8 cellular contexts compared by ENCODE assay signal in genomic region chrX:23742174-23742692, GRCh38. TPM values are rescaled to one million over a fixed set of nuclear protein-coding genes. Genes with fewer than 3 reads are reported as not detected.
A peak's percentile ranks its signal among the peaks of the same experiment; 100 is the strongest.
DNase-seq lines count a peak whose midpoint lies in the region; ATAC-seq and TF ChIP-seq lines count a peak whose summit lies in the region.

No MANE protein-coding gene starts in this region.

- in situ Hi-C loops in T47D (cut with HindIII; ENCODE audit: low pct_unique_long_range_greater_than_20kb, low sequenced_read_pairs) = no loop called here

- H3K27ac ChIP-seq in CD4-positive, alpha-beta memory T cell (ENCODE audit: low read depth, low read length) = peak overlapping the region; percentile 58
- H3K27ac ChIP-seq in smooth muscle cell (ENCODE audit: low read depth) = peak overlapping the region; percentile 90

- H3K9me3 Mint-ChIP-seq in CD4-positive, alpha-beta memory T cell = no peaks in the 10 kb centered on the region
- no peaks in the 10 kb centered on the region for H3K9me3 Mint-ChIP-seq in immature natural killer cell

- peaks cover 44% of the 10 kb centered on the region for H3K79me2 ChIP-seq in smooth muscle cell (ENCODE audit: low read depth)

- no peaks in the 10 kb centered on the region for H3K9me3 ChIP-seq in CD4-positive, alpha-beta memory T cell (ENCODE audit: control insufficient read depth in 1 of 2, low read length in 2 of 2)
- H3K9me3 ChIP-seq in smooth muscle cell (replicated peaks; ENCODE audit: low read depth) = no peaks in the 10 kb centered on the region

- H3K4me2 ChIP-seq in smooth muscle cell = peak overlapping the region; percentile 87

- H3K27ac Mint-ChIP-seq in CD4-positive, alpha-beta memory T cell = peak overlapping the region; percentile 64 to 94 (median 91)
- H3K27ac Mint-ChIP-seq in immature natural killer cell = peak overlapping the region; percentile 7 to 87 (median 76)

- peak in 4 of 5 donors; percentile 22 to 43 (median 26) for DNase-seq in CD4-positive, alpha-beta memory T cell
- DNase-seq in H7 (peak; percentile 36), RKO (ENCODE audit: low spot score) (peak; percentile 84), T47D (ENCODE audit: low read depth in 1 of 2, low spot score in 1 of 2) (peak; percentile 60 to 79), immature natural killer cell (peak in 1 of 3 donors; percentile 3), smooth muscle cell (lab: John Stamatoyannopoulos, UW; ENCODE audit: unreplicated experiment) (peak; percentile 3), NCI-H2081 treated with DMSO at 0.1 percent for 48 hours (lab: John Stamatoyannopoulos, UW) (no peak)

- no peaks in the 10 kb centered on the region for H3K36me3 Mint-ChIP-seq in CD4-positive, alpha-beta memory T cell
- H3K36me3 Mint-ChIP-seq in immature natural killer cell = no peaks in the 10 kb centered on the region

- intact Hi-C loops in CD4-positive, alpha-beta memory T cell (cut with micrococcal nuclease) = loop anchor here (5.0 kb wide), 1 partner anchor 75 kb away; the partner anchor contains the start of gene PRDX4

- H3K4me3 Mint-ChIP-seq in CD4-positive, alpha-beta memory T cell = peak overlapping the region; percentile 87 to 94 (median 90)
- peak overlapping the region; percentile 86 to 94 (median 90) for H3K4me3 Mint-ChIP-seq in immature natural killer cell

- peaks cover 17% of the 10 kb centered on the region for H4K20me1 ChIP-seq in smooth muscle cell (ENCODE audit: low read depth)

- H2AFZ ChIP-seq in smooth muscle cell (ENCODE audit: low read depth) = no peak overlapping the region

- no peaks in the 10 kb centered on the region for H3K36me3 ChIP-seq in CD4-positive, alpha-beta memory T cell (ENCODE audit: insufficient read depth, low read length)
- H3K36me3 ChIP-seq in H7 (replicated peaks; ENCODE audit: control insufficient read depth, insufficient read depth, low read length) (no peaks in the 10 kb centered on the region), smooth muscle cell (ENCODE audit: low read depth) (no peaks in the 10 kb centered on the region)

- H3K27me3 Mint-ChIP-seq in CD4-positive, alpha-beta memory T cell = no peaks in the 10 kb centered on the region
- peaks cover 4 to 8% (median 8%) of the 10 kb centered on the region in 3 donors for H3K27me3 Mint-ChIP-seq in immature natural killer cell (ENCODE audit: low read depth in 3 of 3)

- no peaks in the 10 kb centered on the region for H3K27me3 ChIP-seq in CD4-positive, alpha-beta memory T cell (ENCODE audit: insufficient read depth, low read length)
- no peaks in the 10 kb centered on the region for H3K27me3 ChIP-seq in H7 (ENCODE audit: control insufficient read depth, insufficient read depth, low read length)
- H3K27me3 ChIP-seq in smooth muscle cell (ENCODE audit: low read depth) = no peaks in the 10 kb centered on the region

- TF ChIP-seq CTCF in smooth muscle cell (IDR thresholded peaks at IDR 0.05; ENCODE audit: borderline replicate concordance, insufficient read depth, poor library complexity, severe bottlenecking) = peak; percentile 5

- peak overlapping the region; percentile 45 to 77 for H3K4me3 ChIP-seq in CD4-positive, alpha-beta memory T cell (ENCODE audit: low read length in 2 of 2)
- peak overlapping the region; percentile 72 for H3K4me3 ChIP-seq in H7 (ENCODE audit: insufficient read depth, low read depth, low read length)
- peak overlapping the region; percentile 61 for H3K4me3 ChIP-seq in smooth muscle cell

- POLR2A ChIA-PET in CD4-positive, alpha-beta memory T cell (lab: Charles Lee; ENCODE audit: partially characterized antibody) = interaction anchor here (1.0 to 5.0 kb wide), 7 partner anchors 9 to 165 kb away, joined by 3 to 63 read pairs (median 5); partner anchors contain the start of genes APOO, CXorf58, PRDX4 and SAT1

- peaks cover 35% of the 10 kb centered on the region for H3K4me1 ChIP-seq in CD4-positive, alpha-beta memory T cell (ENCODE audit: insufficient read depth, low read length)
- H3K4me1 ChIP-seq in smooth muscle cell (ENCODE audit: low read depth) = no peaks in the 10 kb centered on the region

- no peak for ATAC-seq in GM21423 (IDR thresholded peaks at IDR 0.05; ENCODE audit: unreplicated experiment)

- H3K9ac ChIP-seq in smooth muscle cell (ENCODE audit: low read depth) = peak overlapping the region; percentile 94

- peaks cover 11 to 42% (median 28%) of the 10 kb centered on the region in 4 donors for H3K4me1 Mint-ChIP-seq in CD4-positive, alpha-beta memory T cell
- H3K4me1 Mint-ChIP-seq in immature natural killer cell = peaks cover 25 to 27% of the 10 kb centered on the region in 2 donors

- WGBS in smooth muscle cell (ENCODE audit: low lambda C conversion rate) = 28% methylated on average over 6 of the region's 6 CpGs

- CTCF ChIA-PET in CD4-positive, alpha-beta memory T cell (lab: Charles Lee; ENCODE audit: partially characterized antibody) = interaction anchor here (0.6 to 3.4 kb wide), 7 partner anchors 13 to 165 kb away, joined by 3 to 13 read pairs (median 4); partner anchors contain the start of gene SAT1

- H3F3A ChIP-seq in smooth muscle cell (ENCODE audit: low read depth) = no peaks in the 10 kb centered on the region

RNA-seq across cellular contexts. Expression of gene ACOT9, which starts 0.8 kb away (rescaled TPM):
- 10 to 100 TPM; 21.2 to 25.2 TPM for total RNA-seq in CD4-positive, alpha-beta memory T cell
- polyA plus RNA-seq in CD4-positive, alpha-beta memory T cell = 10 to 100 TPM; 22.5 to 28.1 TPM
- 47.0 and 48.5 TPM in 2 replicates for total RNA-seq in H7 (2014; rRNA removed; shearing (Covaris generic))
- 10 to 100 TPM in 2 of 3 donors, 1 to 10 TPM in 1; 8.2 to 18.4 (median 17.1) TPM for polyA plus RNA-seq in immature natural killer cell
- total RNA-seq in smooth muscle cell = 60.8 and 73.2 TPM in 2 replicates
- 55.4 and 57.4 TPM in 2 replicates for polyA plus RNA-seq in smooth muscle cell

RNA-seq across cellular contexts. Expression of gene SAT1, which starts 40.7 kb away (rescaled TPM):
- 100 to 1,000 TPM; 139 to 145 TPM for total RNA-seq in CD4-positive, alpha-beta memory T cell
- polyA plus RNA-seq in CD4-positive, alpha-beta memory T cell = 100 to 1,000 TPM; 127 to 134 TPM
- total RNA-seq in H7 (2014; rRNA removed; shearing (Covaris generic)) = 107 and 187 TPM in 2 replicates
- polyA plus RNA-seq in immature natural killer cell (100 to 1,000 TPM; 114 to 196 (median 123) TPM), smooth muscle cell (399 and 781 TPM in 2 replicates)
- total RNA-seq in smooth muscle cell = 683 and 777 TPM in 2 replicates
